1 cellular context compared by ENCODE assay signal in the genomic region with DNA sequence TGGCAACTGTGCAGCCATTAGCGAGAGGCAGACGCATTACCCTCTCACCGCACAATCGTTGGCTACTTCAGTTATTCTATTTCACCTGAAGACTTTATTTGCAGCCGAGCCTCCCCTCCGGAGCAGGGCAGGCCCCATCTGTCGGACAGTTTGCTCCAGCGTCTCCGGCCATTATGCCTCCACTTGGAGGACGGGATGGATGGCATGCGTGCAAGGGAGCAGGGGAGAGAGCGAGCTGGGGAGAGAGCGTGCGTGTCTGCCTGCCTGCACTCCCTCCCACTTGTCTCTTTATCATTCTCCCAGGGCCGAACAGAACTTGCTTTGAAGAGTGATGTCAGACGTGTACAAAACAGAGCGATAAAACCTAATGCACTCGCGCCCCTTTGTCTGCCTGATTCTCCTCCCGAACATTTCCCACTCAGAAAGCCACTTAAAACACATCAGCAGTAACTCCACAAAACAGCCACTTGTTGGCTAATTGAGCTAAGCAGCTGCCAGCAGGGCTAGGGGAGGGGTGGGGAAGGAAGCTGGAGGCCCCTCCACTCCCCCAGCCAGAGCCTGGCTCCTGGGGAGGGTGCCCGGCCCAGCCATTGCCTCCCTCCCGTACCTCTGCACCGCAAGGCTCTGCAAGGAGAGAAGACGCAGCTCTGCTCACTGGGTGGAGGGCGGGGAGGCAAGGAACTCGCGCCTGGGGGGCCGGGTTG.
TF ChIP-seq lines count a peak whose summit lies in the region.

No MANE protein-coding gene starts in this region.

TF ChIP-seq in K562, 482 proteins besides CTCF, POLR2A, EP300 and RAD21 (continued from another document and continues in another):
- TF ChIP-seq TOE1 (IDR thresholded peaks at IDR 0.05; ENCODE audit: borderline replicate concordance), result 0 out of 2 replicates have a peak, but pooled peaks have one; percentile 24
- no peak for TF ChIP-seq TOE1 (CRISPR knock-in tag; IDR thresholded peaks at IDR 0.05; ENCODE audit: borderline replicate concordance, low read depth)
- TF ChIP-seq MCM3 (IDR thresholded peaks at IDR 0.05), result no peak
- peak; percentile 84 for TF ChIP-seq ARID1B (IDR thresholded peaks at IDR 0.05)
- no peak for TF ChIP-seq TAF7 (tag; IDR thresholded peaks at IDR 0.05)
- no peak for TF ChIP-seq THRAP3 (IDR thresholded peaks at IDR 0.05; ENCODE audit: borderline replicate concordance)
- TF ChIP-seq, protein P1, sequence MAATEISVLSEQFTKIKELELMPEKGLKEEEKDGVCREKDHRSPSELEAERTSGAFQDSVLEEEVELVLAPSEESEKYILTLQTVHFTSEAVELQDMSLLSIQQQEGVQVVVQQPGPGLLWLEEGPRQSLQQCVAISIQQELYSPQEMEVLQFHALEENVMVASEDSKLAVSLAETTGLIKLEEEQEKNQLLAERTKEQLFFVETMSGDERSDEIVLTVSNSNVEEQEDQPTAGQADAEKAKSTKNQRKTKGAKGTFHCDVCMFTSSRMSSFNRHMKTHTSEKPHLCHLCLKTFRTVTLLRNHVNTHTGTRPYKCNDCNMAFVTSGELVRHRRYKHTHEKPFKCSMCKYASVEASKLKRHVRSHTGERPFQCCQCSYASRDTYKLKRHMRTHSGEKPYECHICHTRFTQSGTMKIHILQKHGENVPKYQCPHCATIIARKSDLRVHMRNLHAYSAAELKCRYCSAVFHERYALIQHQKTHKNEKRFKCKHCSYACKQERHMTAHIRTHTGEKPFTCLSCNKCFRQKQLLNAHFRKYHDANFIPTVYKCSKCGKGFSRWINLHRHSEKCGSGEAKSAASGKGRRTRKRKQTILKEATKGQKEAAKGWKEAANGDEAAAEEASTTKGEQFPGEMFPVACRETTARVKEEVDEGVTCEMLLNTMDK (IDR thresholded peaks at IDR 0.05; ENCODE audit: borderline replicate concordance, insufficient read depth, low read depth, low read length, poor library complexity, severe bottlenecking), result no peak
- TF ChIP-seq ZSCAN29 (IDR thresholded peaks at IDR 0.05), result no peak
- no peak for TF ChIP-seq ZNF316 (IDR thresholded peaks at IDR 0.05)
- no peak for TF ChIP-seq RFX7 (CRISPR knock-in tag; IDR thresholded peaks at IDR 0.05)
- TF ChIP-seq, protein P2, sequence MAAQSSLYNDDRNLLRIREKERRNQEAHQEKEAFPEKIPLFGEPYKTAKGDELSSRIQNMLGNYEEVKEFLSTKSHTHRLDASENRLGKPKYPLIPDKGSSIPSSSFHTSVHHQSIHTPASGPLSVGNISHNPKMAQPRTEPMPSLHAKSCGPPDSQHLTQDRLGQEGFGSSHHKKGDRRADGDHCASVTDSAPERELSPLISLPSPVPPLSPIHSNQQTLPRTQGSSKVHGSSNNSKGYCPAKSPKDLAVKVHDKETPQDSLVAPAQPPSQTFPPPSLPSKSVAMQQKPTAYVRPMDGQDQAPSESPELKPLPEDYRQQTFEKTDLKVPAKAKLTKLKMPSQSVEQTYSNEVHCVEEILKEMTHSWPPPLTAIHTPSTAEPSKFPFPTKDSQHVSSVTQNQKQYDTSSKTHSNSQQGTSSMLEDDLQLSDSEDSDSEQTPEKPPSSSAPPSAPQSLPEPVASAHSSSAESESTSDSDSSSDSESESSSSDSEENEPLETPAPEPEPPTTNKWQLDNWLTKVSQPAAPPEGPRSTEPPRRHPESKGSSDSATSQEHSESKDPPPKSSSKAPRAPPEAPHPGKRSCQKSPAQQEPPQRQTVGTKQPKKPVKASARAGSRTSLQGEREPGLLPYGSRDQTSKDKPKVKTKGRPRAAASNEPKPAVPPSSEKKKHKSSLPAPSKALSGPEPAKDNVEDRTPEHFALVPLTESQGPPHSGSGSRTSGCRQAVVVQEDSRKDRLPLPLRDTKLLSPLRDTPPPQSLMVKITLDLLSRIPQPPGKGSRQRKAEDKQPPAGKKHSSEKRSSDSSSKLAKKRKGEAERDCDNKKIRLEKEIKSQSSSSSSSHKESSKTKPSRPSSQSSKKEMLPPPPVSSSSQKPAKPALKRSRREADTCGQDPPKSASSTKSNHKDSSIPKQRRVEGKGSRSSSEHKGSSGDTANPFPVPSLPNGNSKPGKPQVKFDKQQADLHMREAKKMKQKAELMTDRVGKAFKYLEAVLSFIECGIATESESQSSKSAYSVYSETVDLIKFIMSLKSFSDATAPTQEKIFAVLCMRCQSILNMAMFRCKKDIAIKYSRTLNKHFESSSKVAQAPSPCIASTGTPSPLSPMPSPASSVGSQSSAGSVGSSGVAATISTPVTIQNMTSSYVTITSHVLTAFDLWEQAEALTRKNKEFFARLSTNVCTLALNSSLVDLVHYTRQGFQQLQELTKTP (IDR thresholded peaks at IDR 0.05; ENCODE audit: low read depth in 1 of 2, partially characterized antibody in 2 of 2), result peak; percentile 37 to 42
- no peak for TF ChIP-seq NFXL1 (CRISPR knock-in tag; IDR thresholded peaks at IDR 0.05)
- TF ChIP-seq JUND (IDR thresholded peaks at IDR 0.05; ENCODE audit: borderline replicate concordance, low read depth, low read length), result peak; percentile 90
- peak; percentile 83; the same call in 2 of the 3 replicates for TF ChIP-seq JUND (tag; IDR thresholded peaks at IDR 0.05; ENCODE audit: borderline replicate concordance, low read depth, low read length)
- no peak for TF ChIP-seq ZNF589 (CRISPR knock-in tag; IDR thresholded peaks at IDR 0.05; ENCODE audit: low read depth)
- no peak for TF ChIP-seq SAFB (IDR thresholded peaks at IDR 0.05; ENCODE audit: borderline replicate concordance, low read depth, low read length)
- TF ChIP-seq, protein P3, sequence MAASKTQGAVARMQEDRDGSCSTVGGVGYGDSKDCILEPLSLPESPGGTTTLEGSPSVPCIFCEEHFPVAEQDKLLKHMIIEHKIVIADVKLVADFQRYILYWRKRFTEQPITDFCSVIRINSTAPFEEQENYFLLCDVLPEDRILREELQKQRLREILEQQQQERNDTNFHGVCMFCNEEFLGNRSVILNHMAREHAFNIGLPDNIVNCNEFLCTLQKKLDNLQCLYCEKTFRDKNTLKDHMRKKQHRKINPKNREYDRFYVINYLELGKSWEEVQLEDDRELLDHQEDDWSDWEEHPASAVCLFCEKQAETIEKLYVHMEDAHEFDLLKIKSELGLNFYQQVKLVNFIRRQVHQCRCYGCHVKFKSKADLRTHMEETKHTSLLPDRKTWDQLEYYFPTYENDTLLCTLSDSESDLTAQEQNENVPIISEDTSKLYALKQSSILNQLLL (CRISPR knock-in tag; IDR thresholded peaks at IDR 0.05; ENCODE audit: borderline replicate concordance), result no peak
- TF ChIP-seq, protein P4, sequence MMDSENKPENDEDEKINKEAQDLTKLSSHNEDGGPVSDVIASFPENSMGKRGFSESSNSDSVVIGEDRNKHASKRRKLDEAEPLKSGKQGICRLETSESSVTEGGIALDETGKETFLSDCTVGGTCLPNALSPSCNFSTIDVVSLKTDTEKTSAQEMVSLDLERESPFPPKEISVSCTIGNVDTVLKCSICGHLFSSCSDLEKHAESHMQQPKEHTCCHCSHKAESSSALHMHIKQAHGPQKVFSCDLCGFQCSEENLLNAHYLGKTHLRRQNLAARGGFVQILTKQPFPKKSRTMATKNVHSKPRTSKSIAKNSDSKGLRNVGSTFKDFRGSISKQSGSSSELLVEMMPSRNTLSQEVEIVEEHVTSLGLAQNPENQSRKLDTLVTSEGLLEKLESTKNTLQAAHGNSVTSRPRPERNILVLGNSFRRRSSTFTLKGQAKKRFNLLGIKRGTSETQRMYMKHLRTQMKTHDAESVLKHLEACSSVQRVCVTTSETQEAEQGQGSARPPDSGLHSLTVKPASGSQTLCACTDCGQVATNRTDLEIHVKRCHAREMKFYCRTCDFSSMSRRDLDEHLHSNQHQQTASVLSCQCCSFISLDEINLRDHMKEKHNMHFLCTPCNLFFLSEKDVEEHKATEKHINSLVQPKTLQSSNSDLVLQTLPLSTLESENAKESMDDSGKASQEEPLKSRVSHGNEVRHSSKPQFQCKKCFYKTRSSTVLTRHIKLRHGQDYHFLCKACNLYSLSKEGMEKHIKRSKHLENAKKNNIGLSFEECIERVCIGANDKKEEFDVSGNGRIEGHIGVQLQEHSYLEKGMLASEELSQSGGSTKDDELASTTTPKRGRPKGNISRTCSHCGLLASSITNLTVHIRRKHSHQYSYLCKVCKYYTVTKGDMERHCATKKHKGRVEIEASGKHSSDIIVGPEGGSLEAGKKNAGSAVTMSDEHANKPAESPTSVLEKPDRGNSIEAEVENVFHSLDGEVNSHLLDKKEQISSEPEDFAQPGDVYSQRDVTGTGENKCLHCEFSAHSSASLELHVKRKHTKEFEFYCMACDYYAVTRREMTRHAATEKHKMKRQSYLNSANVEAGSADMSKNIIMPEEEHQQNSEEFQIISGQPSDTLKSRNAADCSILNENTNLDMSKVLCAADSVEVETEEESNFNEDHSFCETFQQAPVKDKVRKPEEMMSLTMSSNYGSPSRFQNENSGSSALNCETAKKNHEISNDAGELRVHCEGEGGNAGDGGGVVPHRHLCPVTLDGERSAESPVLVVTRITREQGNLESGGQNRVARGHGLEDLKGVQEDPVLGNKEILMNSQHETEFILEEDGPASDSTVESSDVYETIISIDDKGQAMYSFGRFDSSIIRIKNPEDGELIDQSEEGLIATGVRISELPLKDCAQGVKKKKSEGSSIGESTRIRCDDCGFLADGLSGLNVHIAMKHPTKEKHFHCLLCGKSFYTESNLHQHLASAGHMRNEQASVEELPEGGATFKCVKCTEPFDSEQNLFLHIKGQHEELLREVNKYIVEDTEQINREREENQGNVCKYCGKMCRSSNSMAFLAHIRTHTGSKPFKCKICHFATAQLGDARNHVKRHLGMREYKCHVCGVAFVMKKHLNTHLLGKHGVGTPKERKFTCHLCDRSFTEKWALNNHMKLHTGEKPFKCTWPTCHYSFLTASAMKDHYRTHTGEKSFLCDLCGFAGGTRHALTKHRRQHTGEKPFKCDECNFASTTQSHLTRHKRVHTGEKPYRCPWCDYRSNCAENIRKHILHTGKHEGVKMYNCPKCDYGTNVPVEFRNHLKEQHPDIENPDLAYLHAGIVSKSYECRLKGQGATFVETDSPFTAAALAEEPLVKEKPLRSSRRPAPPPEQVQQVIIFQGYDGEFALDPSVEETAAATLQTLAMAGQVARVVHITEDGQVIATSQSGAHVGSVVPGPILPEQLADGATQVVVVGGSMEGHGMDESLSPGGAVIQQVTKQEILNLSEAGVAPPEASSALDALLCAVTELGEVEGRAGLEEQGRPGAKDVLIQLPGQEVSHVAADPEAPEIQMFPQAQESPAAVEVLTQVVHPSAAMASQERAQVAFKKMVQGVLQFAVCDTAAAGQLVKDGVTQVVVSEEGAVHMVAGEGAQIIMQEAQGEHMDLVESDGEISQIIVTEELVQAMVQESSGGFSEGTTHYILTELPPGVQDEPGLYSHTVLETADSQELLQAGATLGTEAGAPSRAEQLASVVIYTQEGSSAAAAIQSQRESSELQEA (IDR thresholded peaks at IDR 0.05; ENCODE audit: low read depth), result no peak
- TF ChIP-seq, protein P5, sequence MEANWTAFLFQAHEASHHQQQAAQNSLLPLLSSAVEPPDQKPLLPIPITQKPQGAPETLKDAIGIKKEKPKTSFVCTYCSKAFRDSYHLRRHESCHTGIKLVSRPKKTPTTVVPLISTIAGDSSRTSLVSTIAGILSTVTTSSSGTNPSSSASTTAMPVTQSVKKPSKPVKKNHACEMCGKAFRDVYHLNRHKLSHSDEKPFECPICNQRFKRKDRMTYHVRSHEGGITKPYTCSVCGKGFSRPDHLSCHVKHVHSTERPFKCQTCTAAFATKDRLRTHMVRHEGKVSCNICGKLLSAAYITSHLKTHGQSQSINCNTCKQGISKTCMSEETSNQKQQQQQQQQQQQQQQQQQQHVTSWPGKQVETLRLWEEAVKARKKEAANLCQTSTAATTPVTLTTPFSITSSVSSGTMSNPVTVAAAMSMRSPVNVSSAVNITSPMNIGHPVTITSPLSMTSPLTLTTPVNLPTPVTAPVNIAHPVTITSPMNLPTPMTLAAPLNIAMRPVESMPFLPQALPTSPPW (CRISPR knock-in tag; IDR thresholded peaks at IDR 0.05), result peak; percentile 41
- TF ChIP-seq, protein P6, sequence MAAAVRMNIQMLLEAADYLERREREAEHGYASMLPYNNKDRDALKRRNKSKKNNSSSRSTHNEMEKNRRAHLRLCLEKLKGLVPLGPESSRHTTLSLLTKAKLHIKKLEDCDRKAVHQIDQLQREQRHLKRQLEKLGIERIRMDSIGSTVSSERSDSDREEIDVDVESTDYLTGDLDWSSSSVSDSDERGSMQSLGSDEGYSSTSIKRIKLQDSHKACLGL (CRISPR knock-in tag; IDR thresholded peaks at IDR 0.05; ENCODE audit: borderline replicate concordance, poor library complexity, severe bottlenecking), result no peak
- TF ChIP-seq HDAC6 (IDR thresholded peaks at IDR 0.05; ENCODE audit: low read depth, low read length), result no peak
- peak in 1 of 2 experiments; percentile 44; a peak in 1 of 4 replicates for TF ChIP-seq SRF (CRISPR knock-in tag; IDR thresholded peaks at IDR 0.05)
- no peak for TF ChIP-seq GABPB1 (CRISPR knock-in tag; IDR thresholded peaks at IDR 0.05)
- TF ChIP-seq ZNF174 (CRISPR knock-in tag; IDR thresholded peaks at IDR 0.05), result no peak
- TF ChIP-seq MXI1 (IDR thresholded peaks at IDR 0.05; ENCODE audit: low read depth, low read length), result no peak
